In genomic region chr17:77429985-77430752, GRCh38 we compare ENCODE assay signal across 8 cellular contexts.
DNase-seq lines count a peak whose midpoint lies in the region; ATAC-seq and TF ChIP-seq lines count a peak whose summit lies in the region.

No MANE protein-coding gene starts in this region.

- intact Hi-C loops in Calu3 (cut with micrococcal nuclease; ENCODE audit: unreplicated experiment) = loop anchor here (2.0 kb wide), 1 partner anchor 65 kb away; no protein-coding TSS in a partner anchor
- intact Hi-C loops in left ventricle myocardium superior (cut with micrococcal nuclease) = loop anchor here (10.0 kb wide), 2 partner anchors 55 to 105 kb away; no protein-coding TSS in a partner anchor

- TF ChIP-seq CTCF in Calu3 (IDR thresholded peaks at IDR 0.05; ENCODE audit: unreplicated experiment) = peak; percentile 71

- ATAC-seq in left ventricle myocardium superior (peak; percentile 81), GM18870 (IDR thresholded peaks at IDR 0.05; ENCODE audit: unreplicated experiment) (no peak), HG03457 (IDR thresholded peaks at IDR 0.05; ENCODE audit: unreplicated experiment) (no peak)

- H3K4me3 Mint-ChIP-seq in Calu3 (ENCODE audit: low read depth, unreplicated experiment) = no peak overlapping the region
- no peak overlapping the region for H3K4me3 Mint-ChIP-seq in T-helper 1 cell treated with Interleukin-12 subunit alpha and Interleukin-12 subunit beta and Interleukin-4 antibody, amounts not matched to agents 30 μg/mL and 1 μg/mL, for 36 hours

- H3K27ac ChIP-seq in angular gyrus (ENCODE audit: low read depth, low read length) = peak overlapping the region; percentile 37

- DNase-seq in Calu3 (peak; percentile 87), HUDEP-2 (lab: John Stamatoyannopoulos, UW; ENCODE audit: unreplicated experiment in 76 of 76) (peak in 40 of 76 experiments; percentile 1 to 59 (median 29)), left ventricle myocardium superior (peak; percentile 93), retina (peak; percentile 90)

- peaks cover 59% of the 10 kb centered on the region for H3K36me3 Mint-ChIP-seq in Calu3 (ENCODE audit: insufficient read depth, unreplicated experiment)
- H3K36me3 Mint-ChIP-seq in T-helper 1 cell treated with Interleukin-12 subunit alpha and Interleukin-12 subunit beta and Interleukin-4 antibody, amounts not matched to agents 30 μg/mL and 1 μg/mL, for 36 hours (ENCODE audit: low read depth) = peaks cover 27% of the 10 kb centered on the region

- H3K9me3 Mint-ChIP-seq in Calu3 (ENCODE audit: low read depth, unreplicated experiment) = no peaks in the 10 kb centered on the region
- H3K9me3 Mint-ChIP-seq in T-helper 1 cell treated with Interleukin-12 subunit alpha and Interleukin-12 subunit beta and Interleukin-4 antibody, amounts not matched to agents 30 μg/mL and 1 μg/mL, for 36 hours = no peaks in the 10 kb centered on the region

- CTCF ChIA-PET in Calu3 (lab: Charles Lee) = interaction anchor here (0.6 to 2.0 kb wide), 16 partner anchors 15 to 330 kb away, joined by 3 to 14 read pairs (median 5); no protein-coding TSS in a partner anchor

- H3K27ac Mint-ChIP-seq in Calu3 (ENCODE audit: unreplicated experiment) = no peak overlapping the region
- H3K27ac Mint-ChIP-seq in T-helper 1 cell treated with Interleukin-12 subunit alpha and Interleukin-12 subunit beta and Interleukin-4 antibody, amounts not matched to agents 30 μg/mL and 1 μg/mL, for 36 hours = peak overlapping the region; percentile 45

- H3K4me1 Mint-ChIP-seq in Calu3 (ENCODE audit: low read depth, unreplicated experiment) = peaks cover 36% of the 10 kb centered on the region
- H3K4me1 Mint-ChIP-seq in T-helper 1 cell treated with Interleukin-12 subunit alpha and Interleukin-12 subunit beta and Interleukin-4 antibody, amounts not matched to agents 30 μg/mL and 1 μg/mL, for 36 hours (ENCODE audit: low read depth) = peaks cover 63% of the 10 kb centered on the region

- no TSS peak for BruUV-seq in Calu3 (replicated peaks; lab: Mats Ljungman, UMichigan)

- no peaks in the 10 kb centered on the region for H3K27me3 Mint-ChIP-seq in Calu3 (ENCODE audit: unreplicated experiment)
- H3K27me3 Mint-ChIP-seq in T-helper 1 cell treated with Interleukin-12 subunit alpha and Interleukin-12 subunit beta and Interleukin-4 antibody, amounts not matched to agents 30 μg/mL and 1 μg/mL, for 36 hours (ENCODE audit: low read depth) = no peaks in the 10 kb centered on the region

Comparison
In these comparisons a context has a peak if more than half of its experiments do, and no peak if none do; other contexts are left out.
1. DNase-seq: peak in every context shown above with its lines; median percentile 93 in left ventricle myocardium superior; 90 in retina; 87 in Calu3; 29 in HUDEP-2.